In the genomic region with DNA sequence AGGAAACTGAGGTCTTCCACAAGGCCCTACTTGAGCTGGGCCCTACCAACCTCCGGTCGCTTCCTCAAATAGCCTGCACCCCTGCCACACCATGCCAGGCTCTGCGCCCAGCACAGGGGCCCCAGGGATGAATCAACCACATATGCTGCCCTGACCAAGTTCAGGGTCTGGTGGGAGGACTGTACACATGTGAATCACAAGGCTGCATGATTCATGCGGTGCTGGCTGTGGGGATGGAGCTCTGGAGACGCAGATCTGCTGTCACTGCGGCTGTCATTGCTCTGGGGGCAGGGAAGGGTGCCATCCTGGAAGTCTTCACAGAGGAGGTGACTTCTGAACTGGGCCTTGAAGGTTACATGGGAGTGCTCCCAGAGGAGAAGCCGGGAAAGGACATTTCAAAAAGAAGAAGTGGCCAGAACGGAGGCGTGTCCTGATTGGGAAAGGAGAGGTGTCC, we compare ENCODE assay signal across 9 cellular contexts. TPM values are rescaled to one million over a fixed set of nuclear protein-coding genes. Genes with fewer than 3 reads are reported as not detected.
DNase-seq lines count a peak whose midpoint lies in the region; ATAC-seq, FAIRE-seq and TF ChIP-seq lines count a peak whose summit lies in the region.
"Had no signal": no experiment of that assay in that cellular context is flagged by ENCODE, and none has a peak within 500 bp of the region (broad histone marks: within the 10 kb centered on the region; RNA-seq: fewer than 3 reads in every experiment).

No MANE protein-coding gene starts in this region.

- no peak overlapping the region for H3K9ac ChIP-seq in kidney (ENCODE audit: low read length in 2 of 2)

- no peak overlapping the region for H3K4me3 ChIP-seq in kidney (ENCODE audit: low read length in 2 of 2)
- H3K4me3 ChIP-seq: tibial artery had no signal

- no peaks in the 10 kb centered on the region for H3K27me3 Mint-ChIP-seq in stimulated activated naive CD8-positive, alpha-beta T cell treated with anti-CD3 and anti-CD28 coated beads, Interleukin-15, Interleukin-2, amounts not matched to agents 100 ng/mL and 50 ng/mL, for 24 hours

- H3K4me1 Mint-ChIP-seq in stimulated activated naive CD8-positive, alpha-beta T cell treated with anti-CD3 and anti-CD28 coated beads, Interleukin-15, Interleukin-2, amounts not matched to agents 100 ng/mL and 50 ng/mL, for 24 hours (ENCODE audit: low read depth): peaks cover 93% of the 10 kb centered on the region

- no peaks in the 10 kb centered on the region for H3K9me3 Mint-ChIP-seq in stimulated activated naive CD8-positive, alpha-beta T cell treated with anti-CD3 and anti-CD28 coated beads, Interleukin-15, Interleukin-2, amounts not matched to agents 100 ng/mL and 50 ng/mL, for 24 hours

- intact Hi-C loops in left colon (cut with DNase I, micrococcal nuclease) (no loop called here), kidney (cut with DNase I) (no loop called here)

- H3K36me3 ChIP-seq in kidney (ENCODE audit: control insufficient read depth in 1 of 2, insufficient read depth in 2 of 2, low read length in 2 of 2): peaks cover 0 to 4% of the 10 kb centered on the region in 2 donors
- H3K36me3 ChIP-seq: tibial artery had no signal

- ATAC-seq in left colon: peak; percentile 12

- H3K27ac Mint-ChIP-seq in stimulated activated naive CD8-positive, alpha-beta T cell treated with anti-CD3 and anti-CD28 coated beads, Interleukin-15, Interleukin-2, amounts not matched to agents 100 ng/mL and 50 ng/mL, for 24 hours: peak overlapping the region; percentile 78

- peak overlapping the region; percentile 50 for H3K4me3 Mint-ChIP-seq in stimulated activated naive CD8-positive, alpha-beta T cell treated with anti-CD3 and anti-CD28 coated beads, Interleukin-15, Interleukin-2, amounts not matched to agents 100 ng/mL and 50 ng/mL, for 24 hours

- no peak overlapping the region for H3K27ac ChIP-seq in kidney (ENCODE audit: low read depth in 2 of 2, low read length in 2 of 2)
- H3K27ac ChIP-seq: tibial artery had no signal

- H3K9me3 ChIP-seq in kidney (ENCODE audit: control insufficient read depth in 1 of 2, low read length in 2 of 2): no peaks in the 10 kb centered on the region
- H3K9me3 ChIP-seq: tibial artery had no signal

- DNase-seq in ACHN (peak; percentile 75), M059J (ENCODE audit: low read depth) (peak; percentile 91), left colon (no peak), kidney (no peak), NCI-H524 (lab: John Stamatoyannopoulos, UW) (no peak), NCI-H1092 (lab: John Stamatoyannopoulos, UW) (no peak)
- DNase-seq in activated T-helper 9 cell treated with anti-CD3 and anti-CD28 coated beads, Interleukin-2, amount 50 U/mL, for 16 hours (ENCODE audit: low read depth): peak; percentile 59

- no peak for FAIRE-seq in kidney (lab: Jason Lieb, UNC)

- peaks cover 21% of the 10 kb centered on the region for H3K36me3 Mint-ChIP-seq in stimulated activated naive CD8-positive, alpha-beta T cell treated with anti-CD3 and anti-CD28 coated beads, Interleukin-15, Interleukin-2, amounts not matched to agents 100 ng/mL and 50 ng/mL, for 24 hours (ENCODE audit: low read depth)

- peaks cover 0 to 18% of the 10 kb centered on the region in 2 donors for H3K4me1 ChIP-seq in kidney (ENCODE audit: control insufficient read depth in 1 of 2, insufficient read depth in 1 of 2, low read depth in 1 of 2, low read length in 2 of 2)

- no peak for TF ChIP-seq CTCF in kidney (IDR thresholded peaks at IDR 0.05; ENCODE audit: borderline replicate concordance, extremely low read depth, insufficient read depth)

- in situ Hi-C loops in ACHN (cut with HindIII; ENCODE audit: low pct_ligation_motif_present, low pct_unique_long_range_greater_than_20kb, low sequenced_read_pairs): no loop called here

RNA-seq across cellular contexts. Expression of a gene that starts 21.5 kb away (rescaled TPM):
- 0.25 and 0.27 TPM in 2 replicates for total RNA-seq in M059J (2014; rRNA removed; shearing (Covaris generic))
- total RNA-seq in left colon: 10 to 100 TPM in 1 of 2 donors, 1 to 10 TPM in 1; 2.6 to 10.4 TPM
- 30.2 TPM for total RNA-seq in kidney
- 1.9 TPM for polyA plus RNA-seq in kidney (ENCODE audit: insufficient read depth, low read depth, low replicate concordance)

RNA-seq across cellular contexts. Expression of a gene that starts 59.8 kb away (rescaled TPM):
- total RNA-seq in M059J (2014; rRNA removed; shearing (Covaris generic)): 3.7 and 5.0 TPM in 2 replicates
- total RNA-seq in left colon: 10 to 100 TPM; 20.9 to 22.6 TPM
- 38.6 TPM for total RNA-seq in kidney
- 4.5 TPM for polyA plus RNA-seq in kidney (ENCODE audit: insufficient read depth, low read depth, low replicate concordance)

Comparison
In these comparisons a context has a peak if more than half of its experiments do, and no peak if none do; other contexts are left out.
1. DNase-seq: peak in ACHN (single experiment), M059J (single experiment) and activated T-helper 9 cell treated with anti-CD3 and anti-CD28 coated beads, Interleukin-2, amount 50 U/mL, for 16 hours (single experiment); none in left colon (0 of 2), kidney (single experiment), NCI-H524 (0 of 2) and NCI-H1092 (single experiment).